ENCODE assay signal across 22 cellular contexts in genomic region chr13:30204564-30204963, GRCh38.
DNase-seq lines count a peak whose midpoint lies in the region; ATAC-seq and TF ChIP-seq lines count a peak whose summit lies in the region.
"Had no signal": no experiment of that assay in that cellular context is flagged by ENCODE, and none has a peak within 500 bp of the region (broad histone marks: within the 10 kb centered on the region; RNA-seq: fewer than 3 reads in every experiment).

No MANE protein-coding gene starts in this region.

- peaks cover 8% of the 10 kb centered on the region for H3K4me1 Mint-ChIP-seq in activated CD4-positive, alpha-beta memory T cell treated with anti-CD3 and anti-CD28 coated beads for 36 hours (ENCODE audit: low read depth)
- H3K4me1 Mint-ChIP-seq in activated CD4-positive, alpha-beta memory T cell treated with anti-CD3 and anti-CD28 coated beads, Interleukin-2, amount 10 ng/mL, durations not matched to agents 7 days and 5 days, result no peaks in the 10 kb centered on the region
- peaks cover 10% of the 10 kb centered on the region for H3K4me1 Mint-ChIP-seq in activated T-cell treated with anti-CD3 and anti-CD28 coated beads, Interleukin-2, amount 50 U/mL, for 72 hours (ENCODE audit: low read depth)
- H3K4me1 Mint-ChIP-seq: neural crest cell; stimulated activated memory B cell treated with anti-CD40 and anti-IgM and Interleukin-4, amounts not matched to agents 10 μg/mL and 1 μg/mL and 100 μg/mL, for 72 hours had no signal

- DNase-seq in activated CD4-positive, alpha-beta memory T cell treated with anti-CD3 and anti-CD28 coated beads for 36 hours, result peak; percentile 39
- no peak for DNase-seq in activated CD4-positive, alpha-beta memory T cell treated with anti-CD3 and anti-CD28 coated beads, Interleukin-2, amount 10 ng/mL, durations not matched to agents 7 days and 5 days
- DNase-seq in activated T-cell treated with anti-CD3 and anti-CD28 coated beads, Interleukin-2, amount 50 U/mL, for 72 hours, result peak; percentile 31
- DNase-seq in hepatic stellate cell (ENCODE audit: low spot score), result no peak
- DNase-seq in ureter (ENCODE audit: low spot score), result no peak
- DNase-seq in right lobe of liver, result no peak
- DNase-seq: activated naive CD4-positive, alpha-beta T cell; cerebellar nuclear complex; effector CD4-positive, alpha-beta T cell; esophagus squamous epithelium; NCI-H1417 treated with DMSO at 0.1 percent for 48 hours; NCI-H748 treated with DMSO at 0.1 percent for 48 hours; tibial artery had no signal

- no peaks in the 10 kb centered on the region for H3K27me3 ChIP-seq in right lobe of liver
- H3K27me3 ChIP-seq: ascending aorta, esophagus squamous epithelium, tibial artery had no signal

- WGBS in right lobe of liver (ENCODE audit: insufficient coverage, low coverage, low lambda C conversion rate, missing lambda C conversion rate), result 100% methylated on average over 3 of the region's 3 CpGs

- POLR2A ChIA-PET in activated CD4-positive, alpha-beta memory T cell treated with anti-CD3 and anti-CD28 coated beads for 36 hours (lab: Charles Lee), result interaction anchor here (0.6 to 1.8 kb wide), 5 partner anchors 11 to 170 kb away, joined by 3 to 9 read pairs (median 5); no protein-coding TSS in a partner anchor
- POLR2A ChIA-PET in activated CD4-positive, alpha-beta memory T cell treated with anti-CD3 and anti-CD28 coated beads, Interleukin-2, amount 10 ng/mL, durations not matched to agents 7 days and 5 days (lab: Charles Lee), result no interaction called here

- no peak overlapping the region for H3K4me3 Mint-ChIP-seq in activated CD4-positive, alpha-beta memory T cell treated with anti-CD3 and anti-CD28 coated beads for 36 hours
- H3K4me3 Mint-ChIP-seq in activated CD4-positive, alpha-beta memory T cell treated with anti-CD3 and anti-CD28 coated beads, Interleukin-2, amount 10 ng/mL, durations not matched to agents 7 days and 5 days, result no peak overlapping the region
- peak overlapping the region in 1 of 2 donors; percentile 6 for H3K4me3 Mint-ChIP-seq in activated T-cell treated with anti-CD3 and anti-CD28 coated beads, Interleukin-2, amount 50 U/mL, for 72 hours
- H3K4me3 Mint-ChIP-seq: neural crest cell; stimulated activated memory B cell treated with anti-CD40 and anti-IgM and Interleukin-4, amounts not matched to agents 10 μg/mL and 1 μg/mL and 100 μg/mL, for 72 hours; WTC11 had no signal

- CTCF ChIA-PET in activated CD4-positive, alpha-beta memory T cell treated with anti-CD3 and anti-CD28 coated beads for 36 hours (lab: Charles Lee), result interaction anchor here (0.7 to 1.7 kb wide), 7 partner anchors 48 to 840 kb away, joined by 3 to 8 read pairs (median 4); partner anchors contain the start of gene KATNAL1
- CTCF ChIA-PET in activated CD4-positive, alpha-beta memory T cell treated with anti-CD3 and anti-CD28 coated beads, Interleukin-2, amount 10 ng/mL, durations not matched to agents 7 days and 5 days (lab: Charles Lee), result interaction anchor here (1.3 kb wide), 1 partner anchor 72 kb away, joined by 4 read pairs; no protein-coding TSS in a partner anchor

- ATAC-seq in GM18870 (IDR thresholded peaks at IDR 0.05; ENCODE audit: unreplicated experiment) (peak; percentile 48), HG02870 (IDR thresholded peaks at IDR 0.05; ENCODE audit: unreplicated experiment) (peak; percentile 86), right lobe of liver (no peak)
- peak; percentile 95 to 99 for ATAC-seq in activated T-cell treated with anti-CD3 and anti-CD28 coated beads, Interleukin-2, amount 50 U/mL, for 72 hours (replicated peaks in 1 of 2)
- ATAC-seq: left lobe of liver; stimulated activated memory B cell treated with anti-CD40 and anti-IgM and Interleukin-4, amounts not matched to agents 10 μg/mL and 1 μg/mL and 100 μg/mL, for 72 hours; WTC11 had no signal

- H3K4me1 ChIP-seq in right lobe of liver, result no peaks in the 10 kb centered on the region
- H3K4me1 ChIP-seq: ascending aorta, esophagus squamous epithelium, prostate gland, tibial artery had no signal

- H3K9me3 ChIP-seq in right lobe of liver, result no peaks in the 10 kb centered on the region
- H3K9me3 ChIP-seq: ascending aorta, esophagus squamous epithelium, prostate gland, tibial artery had no signal

- no peak overlapping the region for H3K27ac ChIP-seq in right lobe of liver
- H3K27ac ChIP-seq: ascending aorta, esophagus squamous epithelium, prostate gland, tibial artery had no signal

- H3K36me3 ChIP-seq in right lobe of liver, result no peaks in the 10 kb centered on the region
- H3K36me3 ChIP-seq: prostate gland had no signal

- peaks cover 18% of the 10 kb centered on the region for H3K36me3 Mint-ChIP-seq in activated CD4-positive, alpha-beta memory T cell treated with anti-CD3 and anti-CD28 coated beads for 36 hours
- peaks cover 55% of the 10 kb centered on the region for H3K36me3 Mint-ChIP-seq in activated CD4-positive, alpha-beta memory T cell treated with anti-CD3 and anti-CD28 coated beads, Interleukin-2, amount 10 ng/mL, durations not matched to agents 7 days and 5 days (ENCODE audit: low read depth)
- peaks cover 4 to 5% of the 10 kb centered on the region in 2 donors for H3K36me3 Mint-ChIP-seq in activated T-cell treated with anti-CD3 and anti-CD28 coated beads, Interleukin-2, amount 50 U/mL, for 72 hours (ENCODE audit: insufficient read depth in 2 of 2)

- H3K4me3 ChIP-seq in right lobe of liver, result no peak overlapping the region
- H3K4me3 ChIP-seq: ascending aorta, esophagus squamous epithelium, prostate gland, smooth muscle cell, tibial artery had no signal

- no peaks in the 10 kb centered on the region for H3K9me3 Mint-ChIP-seq in activated CD4-positive, alpha-beta memory T cell treated with anti-CD3 and anti-CD28 coated beads for 36 hours
- no peaks in the 10 kb centered on the region for H3K9me3 Mint-ChIP-seq in activated CD4-positive, alpha-beta memory T cell treated with anti-CD3 and anti-CD28 coated beads, Interleukin-2, amount 10 ng/mL, durations not matched to agents 7 days and 5 days
- no peaks in the 10 kb centered on the region for H3K9me3 Mint-ChIP-seq in activated T-cell treated with anti-CD3 and anti-CD28 coated beads, Interleukin-2, amount 50 U/mL, for 72 hours
- H3K9me3 Mint-ChIP-seq: neural crest cell; stimulated activated memory B cell treated with anti-CD40 and anti-IgM and Interleukin-4, amounts not matched to agents 10 μg/mL and 1 μg/mL and 100 μg/mL, for 72 hours; WTC11 had no signal

- no peak for TF ChIP-seq POLR2A in right lobe of liver (IDR thresholded peaks at IDR 0.05)

- TF ChIP-seq CTCF in right lobe of liver (IDR thresholded peaks at IDR 0.05), result no peak

- intact Hi-C loops in activated CD4-positive, alpha-beta memory T cell treated with anti-CD3 and anti-CD28 coated beads for 36 hours (cut with micrococcal nuclease), result loop anchor here (1.0 to 5.0 kb wide), 2 partner anchors 20 to 373 kb away; no protein-coding TSS in a partner anchor
- intact Hi-C loops in right lobe of liver (cut with DNase I), result no loop called here

- H3K27ac Mint-ChIP-seq in activated CD4-positive, alpha-beta memory T cell treated with anti-CD3 and anti-CD28 coated beads for 36 hours, result no peak overlapping the region
- no peak overlapping the region for H3K27ac Mint-ChIP-seq in activated CD4-positive, alpha-beta memory T cell treated with anti-CD3 and anti-CD28 coated beads, Interleukin-2, amount 10 ng/mL, durations not matched to agents 7 days and 5 days
- no peak overlapping the region for H3K27ac Mint-ChIP-seq in activated T-cell treated with anti-CD3 and anti-CD28 coated beads, Interleukin-2, amount 50 U/mL, for 72 hours
- H3K27ac Mint-ChIP-seq: stimulated activated memory B cell treated with anti-CD40 and anti-IgM and Interleukin-4, amounts not matched to agents 10 μg/mL and 1 μg/mL and 100 μg/mL, for 72 hours; WTC11 had no signal

- H3K27me3 Mint-ChIP-seq in activated CD4-positive, alpha-beta memory T cell treated with anti-CD3 and anti-CD28 coated beads for 36 hours, result no peaks in the 10 kb centered on the region
- H3K27me3 Mint-ChIP-seq in activated CD4-positive, alpha-beta memory T cell treated with anti-CD3 and anti-CD28 coated beads, Interleukin-2, amount 10 ng/mL, durations not matched to agents 7 days and 5 days, result no peaks in the 10 kb centered on the region
- H3K27me3 Mint-ChIP-seq in activated T-cell treated with anti-CD3 and anti-CD28 coated beads, Interleukin-2, amount 50 U/mL, for 72 hours (ENCODE audit: low read depth), result no peaks in the 10 kb centered on the region
- H3K27me3 Mint-ChIP-seq: stimulated activated memory B cell treated with anti-CD40 and anti-IgM and Interleukin-4, amounts not matched to agents 10 μg/mL and 1 μg/mL and 100 μg/mL, for 72 hours had no signal

Comparison
In these comparisons a context has a peak if more than half of its experiments do, and no peak if none do; other contexts are left out.
1. DNase-seq: peak in activated CD4-positive, alpha-beta memory T cell treated with anti-CD3 and anti-CD28 coated beads for 36 hours (single experiment) and activated T-cell treated with anti-CD3 and anti-CD28 coated beads, Interleukin-2, amount 50 U/mL, for 72 hours (2 of 2); none in activated CD4-positive, alpha-beta memory T cell treated with anti-CD3 and anti-CD28 coated beads, Interleukin-2, amount 10 ng/mL, durations not matched to agents 7 days and 5 days (single experiment), hepatic stellate cell (single experiment), ureter (single experiment) and right lobe of liver (0 of 3).
2. ATAC-seq: peak in GM18870 (single experiment), HG02870 (single experiment) and activated T-cell treated with anti-CD3 and anti-CD28 coated beads, Interleukin-2, amount 50 U/mL, for 72 hours (2 of 2); none in right lobe of liver (0 of 4).